In genomic region chr2:30947686-30948085, GRCh38 we compare ENCODE assay signal across 17 cellular contexts.
"Had no signal": no experiment of that assay in that cellular context is flagged by ENCODE, and none has a peak within 500 bp of the region (broad histone marks: within the 10 kb centered on the region; RNA-seq: fewer than 3 reads in every experiment).

No MANE protein-coding gene starts in this region.

- DNase-seq: activated B cell treated with CpG ODN at 0.5 μM for 24 hours; activated CD4-positive, alpha-beta memory T cell treated with anti-CD3 and anti-CD28 coated beads for 36 hours; activated effector memory CD4-positive, alpha-beta T cell treated with Interleukin-2 at 50 U/mL for 16 hours; activated naive CD4-positive, alpha-beta T cell treated with Interleukin-2 at 50 U/mL for 16 hours; activated T-cell treated with anti-CD3 and anti-CD28 coated beads, Interleukin-2, amount 50 U/mL, for 48 hours; cerebellar nuclear complex; colonic mucosa; effector CD8-positive, alpha-beta T cell; hippocampal formation; immature natural killer cell; naive B cell; right cardiac atrium; spleen; stimulated activated CD4-positive, alpha-beta T cell treated with anti-CD3 and anti-CD28 coated beads, Interleukin-2, amount 100 ng/mL, for 48 hours; T-helper 1 cell; testis; transverse colon had no signal
